1 cellular context compared by ENCODE assay signal in genomic region chr19:49109569-49110233, GRCh38.
A peak's percentile ranks its signal among the peaks of the same experiment; 100 is the strongest.
TF ChIP-seq lines count a peak whose summit lies in the region.

No MANE protein-coding gene starts in this region.

TF ChIP-seq in GM12878, 131 proteins besides CTCF, POLR2A, EP300 and RAD21:
- TF ChIP-seq RUNX3 (IDR thresholded peaks at IDR 0.05; ENCODE audit: low read length) (no peak), POLR2AphosphoS2 (IDR thresholded peaks at IDR 0.05; ENCODE audit: low read depth, low read length) (peak; percentile 54; the same call in 1 of the 2 replicates)
